ENCODE assay signal across 1 cellular context in genomic region chr12:122866950-122867607, GRCh38.
A peak's percentile ranks its signal among the peaks of the same experiment; 100 is the strongest.
TF ChIP-seq lines count a peak whose summit lies in the region.

No MANE protein-coding gene starts in this region.

TF ChIP-seq in HepG2, 621 proteins besides CTCF, POLR2A, EP300 and RAD21:
- TF ChIP-seq PRPF4 (IDR thresholded peaks at IDR 0.05; ENCODE audit: low read depth, low read length, poor library complexity, severe bottlenecking) (peak; percentile 40), ZNF180 (CRISPR knock-in tag; IDR thresholded peaks at IDR 0.05; ENCODE audit: borderline replicate concordance, low read depth) (no peak)
TF ChIP-seq in HepG2: peak in this region for 1.
